12 cellular contexts compared by ENCODE assay signal in the genomic region with DNA sequence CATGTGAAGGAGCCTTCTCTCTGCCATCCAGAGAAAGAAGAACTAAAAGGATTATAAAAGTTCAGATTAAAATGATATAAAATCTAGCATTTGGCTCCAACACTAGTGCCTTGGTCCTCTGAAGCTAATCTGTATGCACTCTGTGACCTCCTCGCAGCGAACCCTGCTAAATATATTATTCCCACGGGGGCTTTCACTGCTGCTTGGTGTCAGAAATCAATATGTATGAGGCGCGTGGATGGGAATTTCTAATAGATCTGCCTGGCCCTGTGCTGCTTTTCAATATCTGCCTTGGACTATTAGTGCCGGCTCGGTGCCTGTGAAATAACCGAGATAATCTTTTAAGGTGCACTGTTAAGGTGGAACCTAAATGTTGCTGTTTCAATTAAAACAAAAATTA.
DNase-seq lines count a peak whose midpoint lies in the region; ATAC-seq, FAIRE-seq and TF ChIP-seq lines count a peak whose summit lies in the region.
"Had no signal": no experiment of that assay in that cellular context is flagged by ENCODE, and none has a peak within 500 bp of the region (broad histone marks: within the 10 kb centered on the region; RNA-seq: fewer than 3 reads in every experiment).

No MANE protein-coding gene starts in this region.

- no peak overlapping the region for H3K27ac ChIP-seq in psoas muscle

- no peaks in the 10 kb centered on the region for H3K4me1 Mint-ChIP-seq in Calu3 (ENCODE audit: low read depth, unreplicated experiment)
- H3K4me1 Mint-ChIP-seq in stimulated activated memory B cell treated with anti-CD40 and anti-IgM and Interleukin-4, amounts not matched to agents 10 μg/mL and 1 μg/mL and 100 μg/mL, for 72 hours, result no peaks in the 10 kb centered on the region
- H3K4me1 Mint-ChIP-seq: CD14-positive monocyte had no signal

- 5 to 8% (median 7%) methylated on average over 8 of the region's 8 CpGs for WGBS in psoas muscle, 3 donors

- TF ChIP-seq POLR2A in GM18505 (IDR thresholded peaks at IDR 0.05; ENCODE audit: borderline replicate concordance, extremely low read depth, insufficient read depth, insufficient read length), result no peak

- H3K27me3 ChIP-seq in psoas muscle (ENCODE audit: insufficient read depth in 3 of 3, low read length in 2 of 3), result no peaks in the 10 kb centered on the region

- H3K4me3 Mint-ChIP-seq in Calu3 (ENCODE audit: low read depth, unreplicated experiment), result peak overlapping the region; percentile 58
- H3K4me3 Mint-ChIP-seq in stimulated activated memory B cell treated with anti-CD40 and anti-IgM and Interleukin-4, amounts not matched to agents 10 μg/mL and 1 μg/mL and 100 μg/mL, for 72 hours, result no peak overlapping the region
- H3K4me3 Mint-ChIP-seq: CD14-positive monocyte had no signal

- no TSS peak for BruUV-seq in Calu3 (replicated peaks; lab: Mats Ljungman, UMichigan)

- no peaks in the 10 kb centered on the region for H3K9me3 ChIP-seq in psoas muscle

- in situ Hi-C loops in astrocyte of the cerebellum (cut with HindIII; ENCODE audit: low sequenced_read_pairs), result no loop called here

- no peaks in the 10 kb centered on the region for H3K9me3 Mint-ChIP-seq in Calu3 (ENCODE audit: low read depth, unreplicated experiment)
- peaks cover 3% of the 10 kb centered on the region for H3K9me3 Mint-ChIP-seq in stimulated activated memory B cell treated with anti-CD40 and anti-IgM and Interleukin-4, amounts not matched to agents 10 μg/mL and 1 μg/mL and 100 μg/mL, for 72 hours
- H3K9me3 Mint-ChIP-seq: CD14-positive monocyte had no signal

- no peaks in the 10 kb centered on the region for H3K27me3 Mint-ChIP-seq in Calu3 (ENCODE audit: unreplicated experiment)
- no peaks in the 10 kb centered on the region for H3K27me3 Mint-ChIP-seq in stimulated activated memory B cell treated with anti-CD40 and anti-IgM and Interleukin-4, amounts not matched to agents 10 μg/mL and 1 μg/mL and 100 μg/mL, for 72 hours

- H3K4me1 ChIP-seq in psoas muscle, result no peaks in the 10 kb centered on the region

- H3K27ac Mint-ChIP-seq in Calu3 (ENCODE audit: unreplicated experiment), result peak overlapping the region; percentile 35
- no peak overlapping the region for H3K27ac Mint-ChIP-seq in stimulated activated memory B cell treated with anti-CD40 and anti-IgM and Interleukin-4, amounts not matched to agents 10 μg/mL and 1 μg/mL and 100 μg/mL, for 72 hours
- H3K27ac Mint-ChIP-seq: CD14-positive monocyte had no signal

- H3K4me3 ChIP-seq in astrocyte of the cerebellum (ENCODE audit: low read depth, low read length) (peak overlapping the region; percentile 44), psoas muscle (peak overlapping the region; percentile 65)

- CTCF ChIA-PET in Calu3 (lab: Charles Lee), result no interaction called here

- ATAC-seq in psoas muscle, result no peak
- ATAC-seq in stimulated activated memory B cell treated with anti-CD40 and anti-IgM and Interleukin-4, amounts not matched to agents 10 μg/mL and 1 μg/mL and 100 μg/mL, for 72 hours, result no peak
- ATAC-seq in GM18505 (IDR thresholded peaks at IDR 0.05; ENCODE audit: unreplicated experiment), result no peak

- no peaks in the 10 kb centered on the region for H3K36me3 ChIP-seq in psoas muscle (ENCODE audit: insufficient read depth in 1 of 2, low read depth in 1 of 2)

- TF ChIP-seq CTCF in Calu3 (IDR thresholded peaks at IDR 0.05; ENCODE audit: unreplicated experiment) (no peak), astrocyte of the cerebellum (IDR thresholded peaks at IDR 0.05; ENCODE audit: low read depth, low read length, missing control alignments) (no peak), psoas muscle (IDR thresholded peaks at IDR 0.05) (no peak), D721Med (IDR thresholded peaks at IDR 0.05; ENCODE audit: insufficient read depth, missing control alignments) (no peak)

- peaks cover 5% of the 10 kb centered on the region for H3K36me3 Mint-ChIP-seq in Calu3 (ENCODE audit: insufficient read depth, unreplicated experiment)
- H3K36me3 Mint-ChIP-seq in stimulated activated memory B cell treated with anti-CD40 and anti-IgM and Interleukin-4, amounts not matched to agents 10 μg/mL and 1 μg/mL and 100 μg/mL, for 72 hours, result no peaks in the 10 kb centered on the region
- H3K36me3 Mint-ChIP-seq: CD14-positive monocyte had no signal

- FAIRE-seq in D721Med (lab: Jason Lieb, UNC), result no peak
- FAIRE-seq: bronchial epithelial cell had no signal

- intact Hi-C loops in Calu3 (cut with micrococcal nuclease; ENCODE audit: unreplicated experiment) (no loop called here), psoas muscle (cut with DNase I) (no loop called here)

- DNase-seq in Calu3 (no peak), astrocyte of the cerebellum (ENCODE audit: low read depth) (no peak), hippocampal formation (lab: John Stamatoyannopoulos, UW) (peak; percentile 31 to 48), psoas muscle (no peak), D721Med (ENCODE audit: insufficient read length, low spot score) (no peak)
- no peak for DNase-seq in stimulated activated CD4-positive, alpha-beta T cell treated with anti-CD3 and anti-CD28 coated beads, Interleukin-4, amount 100 ng/mL, for 24 hours
- DNase-seq: IMR-90, T-helper 1 cell had no signal

Comparison
In these comparisons a context has a peak if more than half of its experiments do, and no peak if none do; other contexts are left out.
1. DNase-seq: peak in hippocampal formation (2 of 2); none in Calu3 (single experiment), astrocyte of the cerebellum (single experiment), psoas muscle (0 of 2), D721Med (single experiment) and stimulated activated CD4-positive, alpha-beta T cell treated with anti-CD3 and anti-CD28 coated beads, Interleukin-4, amount 100 ng/mL, for 24 hours (single experiment).